In the genomic region with DNA sequence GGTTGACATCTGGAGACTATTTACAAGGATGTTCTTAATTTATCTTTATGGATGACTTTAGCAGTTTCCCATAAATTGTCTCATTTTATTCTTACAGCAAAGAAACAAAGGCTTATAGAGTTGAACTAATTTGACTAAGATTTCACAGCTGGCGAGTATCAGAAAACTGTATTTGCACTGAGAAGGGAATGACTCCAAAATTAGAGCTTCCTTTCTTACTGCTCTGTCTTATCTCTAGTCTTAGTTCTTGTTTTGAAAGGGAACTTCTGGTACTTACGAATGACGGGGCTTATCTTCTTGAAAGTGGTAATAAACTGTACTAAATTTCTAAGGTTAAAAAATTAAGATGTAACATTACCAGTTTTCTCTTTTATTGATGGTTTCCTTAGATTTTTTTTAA, we compare ENCODE assay signal across 9 cellular contexts. TPM values are rescaled to one million over a fixed set of nuclear protein-coding genes. Genes with fewer than 3 reads are reported as not detected.
DNase-seq lines count a peak whose midpoint lies in the region; ATAC-seq and TF ChIP-seq lines count a peak whose summit lies in the region.
"Had no signal": no experiment of that assay in that cellular context is flagged by ENCODE, and none has a peak within 500 bp of the region (broad histone marks: within the 10 kb centered on the region; RNA-seq: fewer than 3 reads in every experiment).

No MANE protein-coding gene starts in this region.

- TF ChIP-seq CTCF in OCI-LY1 (IDR thresholded peaks at IDR 0.05; ENCODE audit: low read length) (no peak), WERI-Rb-1 (IDR thresholded peaks at IDR 0.05; ENCODE audit: low read depth, low read length) (no peak)

- POLR2A ChIA-PET in naive thymus-derived CD8-positive, alpha-beta T cell (lab: Charles Lee): interaction anchor here (3.7 kb wide), 1 partner anchor 13 kb away, joined by 26 read pairs; the partner anchor contains the start of genes CNST and TFB2M

- H3K4me1 ChIP-seq in OCI-LY1 (ENCODE audit: insufficient read depth, low read length, severe bottlenecking): peaks cover 44% of the 10 kb centered on the region

- H3K36me3 ChIP-seq in OCI-LY1 (ENCODE audit: insufficient read depth, low read length): peaks cover 39% of the 10 kb centered on the region
- no peaks in the 10 kb centered on the region; the same call in 1 of the 2 replicates for H3K36me3 ChIP-seq in WERI-Rb-1

- H3K27me3 ChIP-seq in OCI-LY1 (ENCODE audit: insufficient read depth, low read length): no peaks in the 10 kb centered on the region
- no peaks in the 10 kb centered on the region for H3K27me3 ChIP-seq in WERI-Rb-1 (ENCODE audit: insufficient read depth, low read depth, severe bottlenecking)

- no peak for DNase-seq in naive thymus-derived CD8-positive, alpha-beta T cell
- DNase-seq in cerebellum (ENCODE audit: low spot score) (no peak), SW480 (ENCODE audit: low spot score) (no peak), mesenteric fat pad (ENCODE audit: low spot score) (no peak), WERI-Rb-1 (no peak)

- no peak overlapping the region; the same call in 1 of the 2 replicates for H3K9ac ChIP-seq in OCI-LY1 (ENCODE audit: low read length)

- H3K9me2 ChIP-seq in OCI-LY1 (ENCODE audit: low read depth, low read length): no peaks in the 10 kb centered on the region

- peak overlapping the region; percentile 68 for H3K27ac ChIP-seq in OCI-LY1 (ENCODE audit: low read depth, low read length, poor library complexity, severe bottlenecking)
- no peak overlapping the region for H3K27ac ChIP-seq in WERI-Rb-1
- H3K27ac ChIP-seq: VCaP had no signal

- H3K27ac Mint-ChIP-seq in naive thymus-derived CD8-positive, alpha-beta T cell: peak overlapping the region in 7 of 10 donors; percentile 6 to 96 (median 79)

- peaks cover 87% of the 10 kb centered on the region for H3K79me2 ChIP-seq in OCI-LY1 (ENCODE audit: insufficient read depth, low read length)

- H3K9me3 Mint-ChIP-seq in naive thymus-derived CD8-positive, alpha-beta T cell: no peaks in the 10 kb centered on the region

- H3K27me3 Mint-ChIP-seq in naive thymus-derived CD8-positive, alpha-beta T cell: no peaks in the 10 kb centered on the region

- peaks cover 7 to 54% (median 12%) of the 10 kb centered on the region in 3 donors for H3K36me3 Mint-ChIP-seq in naive thymus-derived CD8-positive, alpha-beta T cell

- ATAC-seq in GM18868 (IDR thresholded peaks at IDR 0.05; ENCODE audit: unreplicated experiment) (peak; percentile 89), HG02642 (IDR thresholded peaks at IDR 0.05; ENCODE audit: poor library complexity, unreplicated experiment) (peak; percentile 80)
- ATAC-seq in naive thymus-derived CD8-positive, alpha-beta T cell: no peak

- peak overlapping the region; percentile 16 for H3K4me3 ChIP-seq in OCI-LY1 (ENCODE audit: low read depth, low read length, poor library complexity, severe bottlenecking)
- H3K4me3 ChIP-seq in WERI-Rb-1 (ENCODE audit: low read depth, low read length): no peak overlapping the region

- H3K9me3 ChIP-seq in OCI-LY1 (ENCODE audit: low read length) (no peaks in the 10 kb centered on the region), WERI-Rb-1 (ENCODE audit: severe bottlenecking) (no peaks in the 10 kb centered on the region)

- peak overlapping the region in 4 of 10 donors; percentile 16 to 70 (median 22) for H3K4me3 Mint-ChIP-seq in naive thymus-derived CD8-positive, alpha-beta T cell

- H2AFZ ChIP-seq in OCI-LY1 (ENCODE audit: low read length): no peak overlapping the region

- peaks cover 46 to 92% (median 85%) of the 10 kb centered on the region in 4 donors for H3K4me1 Mint-ChIP-seq in naive thymus-derived CD8-positive, alpha-beta T cell

- H4K20me1 ChIP-seq in OCI-LY1 (ENCODE audit: insufficient read depth, low read length): no peaks in the 10 kb centered on the region

- no peaks in the 10 kb centered on the region for H3F3A ChIP-seq in OCI-LY1 (ENCODE audit: insufficient read depth, low read length)

- peak overlapping the region; percentile 43; the same call in 1 of the 2 replicates for H3K4me2 ChIP-seq in OCI-LY1 (ENCODE audit: low read length)

RNA-seq across cellular contexts. Expression of gene CNST, which starts 13.6 kb away (rescaled TPM):
- 10 to 100 TPM; 79.8 to 88.6 TPM for total RNA-seq in naive thymus-derived CD8-positive, alpha-beta T cell
- polyA plus RNA-seq in naive thymus-derived CD8-positive, alpha-beta T cell: 10 to 100 TPM; 32.0 to 48.3 (median 37.6) TPM
- total RNA-seq in cerebellum (31.3 TPM), mesenteric fat pad (27.5 TPM)

RNA-seq across cellular contexts. Expression of gene TFB2M, which starts 13.8 kb away (rescaled TPM):
- 10 to 100 TPM; 12.0 to 12.2 TPM for total RNA-seq in naive thymus-derived CD8-positive, alpha-beta T cell
- polyA plus RNA-seq in naive thymus-derived CD8-positive, alpha-beta T cell: 10 to 100 TPM; 17.8 to 20.8 (median 19.3) TPM
- 9.8 TPM for total RNA-seq in cerebellum
- total RNA-seq in mesenteric fat pad: 12.7 TPM

Comparison
In these comparisons a context has a peak if more than half of its experiments do, and no peak if none do; other contexts are left out.
1. ATAC-seq: peak in GM18868 (single experiment) and HG02642 (single experiment); none in naive thymus-derived CD8-positive, alpha-beta T cell (0 of 2).